ENCODE assay signal across 9 cellular contexts in the genomic region with DNA sequence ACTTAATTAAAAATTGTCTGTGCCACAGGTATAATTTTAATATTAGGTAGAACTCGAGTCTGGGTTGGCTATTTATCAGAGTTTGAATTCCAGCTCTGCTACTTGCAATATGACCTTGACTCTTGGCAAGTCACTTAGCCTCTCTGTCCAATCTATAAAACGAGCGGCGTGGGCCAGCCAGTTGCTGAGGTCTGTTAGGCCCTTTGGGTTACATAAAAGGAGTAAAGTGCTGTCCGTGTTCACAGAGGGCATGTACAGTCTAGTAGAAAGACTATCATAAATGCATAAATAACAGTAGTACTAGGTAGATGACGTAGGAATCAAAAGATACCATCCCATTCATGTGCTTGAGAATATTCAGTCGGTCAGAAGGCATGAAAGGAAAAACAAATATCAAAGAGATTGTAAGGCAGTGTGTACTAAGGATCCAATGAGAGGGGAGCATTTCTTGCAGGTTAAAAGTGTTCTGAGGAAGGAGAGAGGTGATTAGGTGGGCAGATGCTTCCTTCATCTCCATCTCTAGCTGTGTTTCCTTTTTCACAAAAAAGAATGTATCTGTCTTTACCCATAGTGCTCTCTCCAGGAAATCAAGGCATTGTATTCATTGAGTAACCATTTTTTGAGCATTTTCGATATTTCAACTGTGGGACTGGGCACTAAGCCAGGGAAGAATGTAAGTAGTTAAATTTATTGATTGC. TPM values are rescaled to one million over a fixed set of nuclear protein-coding genes. Genes with fewer than 3 reads are reported as not detected.
DNase-seq lines count a peak whose midpoint lies in the region; ATAC-seq and TF ChIP-seq lines count a peak whose summit lies in the region.
"Had no signal": no experiment of that assay in that cellular context is flagged by ENCODE, and none has a peak within 500 bp of the region (broad histone marks: within the 10 kb centered on the region; RNA-seq: fewer than 3 reads in every experiment).

No MANE protein-coding gene starts in this region.

- no peaks in the 10 kb centered on the region for H3K27me3 ChIP-seq in gastrocnemius medialis

- H3K9me3 Mint-ChIP-seq in activated naive CD8-positive, alpha-beta T cell (ENCODE audit: low read depth) = no peaks in the 10 kb centered on the region

- H3K9me3 ChIP-seq in gastrocnemius medialis = no peaks in the 10 kb centered on the region

- H3K4me3 Mint-ChIP-seq in activated naive CD8-positive, alpha-beta T cell = peak overlapping the region; percentile 95

- peak overlapping the region; percentile 81 to 94 (median 89) for H3K27ac ChIP-seq in gastrocnemius medialis

- peaks cover 63% of the 10 kb centered on the region for H3K4me1 Mint-ChIP-seq in activated naive CD8-positive, alpha-beta T cell (ENCODE audit: low read depth)

- no peak for TF ChIP-seq POLR2A in gastrocnemius medialis (IDR thresholded peaks at IDR 0.05)

- H3K36me3 Mint-ChIP-seq in activated naive CD8-positive, alpha-beta T cell = peaks cover 6% of the 10 kb centered on the region

- intact Hi-C loops in left ventricle myocardium superior (cut with micrococcal nuclease) (no loop called here), gastrocnemius medialis (cut with DNase I; ENCODE audit: low total_unique reads) (loop anchor here (2.0 to 10.0 kb wide), 2 partner anchors 15 to 523 kb away; a partner anchor contains a TSS)

- DNase-seq in HFF-Myc (ENCODE audit: extremely low read depth, low read depth) (no peak), left ventricle myocardium superior (peak; percentile 85), gastrocnemius medialis (peak in 1 of 2 donors; percentile 37), AG20443 (ENCODE audit: low spot score) (no peak), T1000 (lab: John Stamatoyannopoulos, UW) (no peak), NCI-H226 (no peak)
- DNase-seq: NCI-H2029 treated with DMSO at 0.1 percent for 48 hours had no signal

- in situ Hi-C loops in gastrocnemius medialis (cut with MboI; ENCODE audit: low sequenced_read_pairs in 4 of 4) = no loop called here

- peak overlapping the region; percentile 84 for H3K4me3 ChIP-seq in HFF-Myc (replicated peaks; ENCODE audit: low read depth, low read length)
- peak overlapping the region; percentile 57 to 92 (median 77) for H3K4me3 ChIP-seq in gastrocnemius medialis

- no peaks in the 10 kb centered on the region for H3K27me3 Mint-ChIP-seq in activated naive CD8-positive, alpha-beta T cell

- ATAC-seq in left ventricle myocardium superior (peak; percentile 69), gastrocnemius medialis (peak in 1 of 2 donors; percentile 14), HG02610 (IDR thresholded peaks at IDR 0.05; ENCODE audit: unreplicated experiment) (no peak)

- no peak for TF ChIP-seq CTCF in HFF-Myc (IDR thresholded peaks at IDR 0.05; ENCODE audit: low read depth, low read length, missing control alignments)
- TF ChIP-seq CTCF in gastrocnemius medialis (IDR thresholded peaks at IDR 0.05 in 4 of 5, conservative IDR thresholded peaks at IDR 0.05 in 1 of 5) = no peak

- peaks cover 0 to 11% of the 10 kb centered on the region in 2 donors for H3K36me3 ChIP-seq in gastrocnemius medialis

- peak overlapping the region; percentile 30 for H3K27ac Mint-ChIP-seq in activated naive CD8-positive, alpha-beta T cell

- H3K4me1 ChIP-seq in gastrocnemius medialis = peaks cover 61 to 65% of the 10 kb centered on the region in 2 donors

RNA-seq across cellular contexts. Expression of a gene that starts 2.4 kb away (rescaled TPM):
- total RNA-seq in left ventricle myocardium superior (37.0 TPM), gastrocnemius medialis (10 to 100 TPM; 16.9 to 26.0 (median 23.1) TPM)
